27 cellular contexts compared by ENCODE assay signal in genomic region chr5:80921026-80921425, GRCh38. TPM values are rescaled to one million over a fixed set of nuclear protein-coding genes. Genes with fewer than 3 reads are reported as not detected.
DNase-seq lines count a peak whose midpoint lies in the region; ATAC-seq, FAIRE-seq and TF ChIP-seq lines count a peak whose summit lies in the region.
"Had no signal": no experiment of that assay in that cellular context is flagged by ENCODE, and none has a peak within 500 bp of the region (broad histone marks: within the 10 kb centered on the region; RNA-seq: fewer than 3 reads in every experiment).

No MANE protein-coding gene starts in this region.

- no peak for FAIRE-seq in GM12878 (lab: Jason Lieb, UNC)
- FAIRE-seq in RCC 7860 (lab: Jason Lieb, UNC): no peak
- FAIRE-seq: bronchial epithelial cell had no signal

- H3K36me3 ChIP-seq in GM12878 (ENCODE audit: control insufficient read depth in 2 of 2, insufficient read depth in 2 of 2, low read length in 1 of 2): no peaks in the 10 kb centered on the region
- H3K36me3 ChIP-seq: BE2C, heart right ventricle, prostate gland, suprapubic skin, uterus had no signal

- H3K27ac Mint-ChIP-seq in activated T-helper 17 cell treated with anti-CD3 and anti-CD28 coated beads, Interleukin-2, amount 50 U/mL, for 72 hours: no peak overlapping the region
- H3K27ac Mint-ChIP-seq: activated naive CD4-positive, alpha-beta T cell treated with anti-CD3 and anti-CD28 coated beads, Interleukin-2, amount 10 ng/mL, durations not matched to agents 7 days and 5 days had no signal

- CTCF ChIA-PET in GM12878 (lab: Yijun Ruan, JAX): interaction anchor here (1.0 kb wide), 1 partner anchor 53 kb away, joined by 3 read pairs; no protein-coding TSS in a partner anchor

- H3K79me2 ChIP-seq in GM12878 (ENCODE audit: control insufficient read depth, insufficient read depth, low read length): no peaks in the 10 kb centered on the region

- no peak for TF ChIP-seq CTCF in GM12878 (IDR thresholded peaks at IDR 0.05 in 2 of 3, conservative IDR thresholded peaks at IDR 0.05 in 1 of 3; ENCODE audit: control insufficient read depth in 2 of 3, extremely low read depth in 1 of 3, insufficient read depth in 1 of 3, low read depth in 3 of 3, low read length in 3 of 3)

- no peak overlapping the region for H2AFZ ChIP-seq in GM12878 (ENCODE audit: control insufficient read depth, low read depth, low read length)

- TF ChIP-seq POLR2A in GM12878 (IDR thresholded peaks at IDR 0.05; ENCODE audit: low read depth, low read length): no peak

- H3K4me1 ChIP-seq in GM12878 (ENCODE audit: control insufficient read depth, insufficient read depth, low read length): peaks cover 4% of the 10 kb centered on the region; the same call in 1 of the 2 replicates
- H3K4me1 ChIP-seq: BE2C, prostate gland, suprapubic skin, uterus had no signal

- no peaks in the 10 kb centered on the region for H3K27me3 Mint-ChIP-seq in activated T-helper 17 cell treated with anti-CD3 and anti-CD28 coated beads, Interleukin-2, amount 50 U/mL, for 72 hours
- H3K27me3 Mint-ChIP-seq: activated naive CD4-positive, alpha-beta T cell treated with anti-CD3 and anti-CD28 coated beads, Interleukin-2, amount 10 ng/mL, durations not matched to agents 7 days and 5 days had no signal

- no peak for ATAC-seq in GM12878
- peak; percentile 36 for ATAC-seq in left lobe of liver
- ATAC-seq in activated T-helper 17 cell treated with anti-CD3 and anti-CD28 coated beads, Interleukin-2, amount 50 U/mL, for 72 hours (replicated peaks): no peak
- ATAC-seq: heart right ventricle, left cardiac atrium, PC-3 had no signal

- intact Hi-C loops in GM12878 (cut with micrococcal nuclease; ENCODE audit: unreplicated experiment): no loop called here

- BruUV-seq in GM12878 (replicated peaks; lab: Mats Ljungman, UMichigan): no TSS peak

- DNase-seq in A172 (ENCODE audit: low spot score) (peak; percentile 4), HT-29 (ENCODE audit: low spot score) (peak; percentile 40), GM12878 (ENCODE audit: low read depth, low spot score) (no peak), left lobe of liver (ENCODE audit: low spot score) (no peak), NCI-H2029 treated with DMSO at 0.1 percent for 48 hours (lab: John Stamatoyannopoulos, UW) (no peak), RCC 7860 (ENCODE audit: low spot score) (no peak), GF-D8 (lab: John Stamatoyannopoulos, UW) (no peak)
- DNase-seq: activated naive CD4-positive, alpha-beta T cell treated with anti-CD3 and anti-CD28 coated beads, Interleukin-2, amount 10 ng/mL, durations not matched to agents 7 days and 5 days; amniotic stem cell; BE2C; heart right ventricle; left cardiac atrium; naive B cell; NCI-H1694; NCI-H2171; NCI-H526; NK-92 treated with Interleukin-12 subunit alpha and Interleukin-12 subunit beta, amount 100 ng/mL, for 24 hours; nucleus accumbens; PC-3; SHP77 treated with DMSO at 0.1 percent for 48 hours; stimulated activated CD4-positive, alpha-beta T cell treated with anti-CD3 and anti-CD28 coated beads, Interleukin-15, amount 100 ng/mL, for 24 hours; stimulated activated naive CD4-positive, alpha-beta T cell; uterus had no signal

- no peaks in the 10 kb centered on the region for H3K36me3 Mint-ChIP-seq in activated T-helper 17 cell treated with anti-CD3 and anti-CD28 coated beads, Interleukin-2, amount 50 U/mL, for 72 hours (ENCODE audit: low read depth)

- POLR2A ChIA-PET in GM12878 (lab: Charles Lee): no interaction called here

- in situ Hi-C loops in GM12878 (cut with MboI): no loop called here

- H4K20me1 ChIP-seq in GM12878 (ENCODE audit: control insufficient read depth, insufficient read depth): no peaks in the 10 kb centered on the region

- H3K4me3 Mint-ChIP-seq in activated T-helper 17 cell treated with anti-CD3 and anti-CD28 coated beads, Interleukin-2, amount 50 U/mL, for 72 hours: no peak overlapping the region
- H3K4me3 Mint-ChIP-seq: activated naive CD4-positive, alpha-beta T cell treated with anti-CD3 and anti-CD28 coated beads, Interleukin-2, amount 10 ng/mL, durations not matched to agents 7 days and 5 days; naive B cell had no signal

- SMC1A ChIA-PET in GM12878 (lab: Charles Lee; ENCODE audit: uncharacterized antibody, unreplicated experiment): interaction anchor here (1.3 kb wide), 1 partner anchor 32 kb away, joined by 5 read pairs; no protein-coding TSS in a partner anchor

- no peaks in the 10 kb centered on the region for H3K9me3 Mint-ChIP-seq in activated T-helper 17 cell treated with anti-CD3 and anti-CD28 coated beads, Interleukin-2, amount 50 U/mL, for 72 hours
- H3K9me3 Mint-ChIP-seq: activated naive CD4-positive, alpha-beta T cell treated with anti-CD3 and anti-CD28 coated beads, Interleukin-2, amount 10 ng/mL, durations not matched to agents 7 days and 5 days had no signal

- H3K4me3 ChIP-seq in GM12878: no peak overlapping the region
- H3K4me3 ChIP-seq: heart right ventricle, prostate gland, suprapubic skin, uterus had no signal

- no peak for TF ChIP-seq EP300 in GM12878 (IDR thresholded peaks at IDR 0.05; ENCODE audit: borderline replicate concordance in 1 of 2, control insufficient read depth in 1 of 2, low read depth in 2 of 2, low read length in 2 of 2)

- H3K27ac ChIP-seq in GM12878 (ENCODE audit: control insufficient read depth, insufficient read depth): no peak overlapping the region
- H3K27ac ChIP-seq: heart right ventricle, prostate gland, suprapubic skin, uterus had no signal

- RAD21 ChIA-PET in GM12878 (lab: Charles Lee; ENCODE audit: unreplicated experiment): no interaction called here

- no peaks in the 10 kb centered on the region for H3K4me1 Mint-ChIP-seq in activated T-helper 17 cell treated with anti-CD3 and anti-CD28 coated beads, Interleukin-2, amount 50 U/mL, for 72 hours
- H3K4me1 Mint-ChIP-seq: naive B cell had no signal

- TF ChIP-seq RAD21 in GM12878 (IDR thresholded peaks at IDR 0.05; ENCODE audit: insufficient read depth, low read depth, low read length): no peak

- no peak overlapping the region for H3K4me2 ChIP-seq in GM12878 (ENCODE audit: control insufficient read depth, insufficient read depth)

- no peak overlapping the region for H3K9ac ChIP-seq in GM12878 (ENCODE audit: control insufficient read depth, insufficient read depth, low read length)

- H3K9me3 ChIP-seq in GM12878 (replicated peaks; ENCODE audit: control insufficient read depth, insufficient read depth, low read length): no peaks in the 10 kb centered on the region
- H3K9me3 ChIP-seq: BE2C, heart right ventricle, prostate gland, suprapubic skin, uterus had no signal

- no peaks in the 10 kb centered on the region for H3K27me3 ChIP-seq in GM12878 (replicated peaks in 1 of 2; ENCODE audit: control insufficient read depth in 2 of 2, insufficient read depth in 2 of 2, low read length in 1 of 2)
- H3K27me3 ChIP-seq: BE2C, heart right ventricle, suprapubic skin, uterus had no signal

TF ChIP-seq in GM12878, 131 proteins besides CTCF, POLR2A, EP300 and RAD21:
- TF ChIP-seq REST (IDR thresholded peaks at IDR 0.05; ENCODE audit: low read depth, low read length) (peak; percentile 68), SMAD5 (IDR thresholded peaks at IDR 0.05; ENCODE audit: low read depth) (no peak)

RNA-seq across cellular contexts. Expression of gene RASGRF2, which starts 39.1 kb away (rescaled TPM):
- total RNA-seq in A172 (2014; rRNA removed; shearing (Covaris generic)): not detected in 2 replicates
- 8.8 and 10.3 TPM in 2 replicates for total RNA-seq in HT-29 (2014; rRNA removed; shearing (Covaris generic))
- 0.23 and 0.93 TPM in 2 replicates for total RNA-seq in GM12878 (2013; cell fraction: nucleolus; rRNA removed)
- total RNA-seq in GM12878 (2014; rRNA removed) (0.06 and 0.11 TPM in 2 replicates), GM12878 (2014; rRNA removed; fragmentation: Illumina TruSeq; extraction: Trizol) (0.05 and 0.09 TPM in 2 replicates), GM12878 (2021) (0.05 and 0.19 TPM in 2 replicates), left lobe of liver (0.58 TPM)
- 0.10 TPM for polyA plus RNA-seq in GM12878 (2011; ENCODE audit: low read depth)
- polyA plus RNA-seq in GM12878 (2011; rRNA removed) (0.07 and 0.14 TPM in 2 replicates), GM12878 (2014; fragmentation: Illumina TruSeq; extraction: Trizol) (0.06 and 0.13 TPM in 2 replicates), GM12878 (2014; fragmentation: Nextera tagmentation; extraction: Ambion mirVana) (under 1 TPM; 0.07 to 0.11 TPM), GM12878 (2014; rRNA removed) (0.05 and 0.06 TPM in 2 replicates), GM12878 (2016; fragmentation: Nextera tagmentation; extraction: Ambion mirVana) (under 1 TPM; 0.19 to 0.24 TPM)
- 0.03 and 0.09 TPM in 2 replicates for polyA plus RNA-seq in GM12878 (2011; cell fraction: cytosol; rRNA removed)
- 0.10 and 0.19 TPM in 2 replicates for polyA plus RNA-seq in GM12878 (2011; cell fraction: nucleus; rRNA removed)
- polyA plus RNA-seq in GM12878 (2012): 0.05 and 0.15 TPM in 2 replicates
- 0.15 TPM in 2 replicates for polyA minus RNA-seq in GM12878 (2011; rRNA and poly(A)+ RNA removed)
- polyA minus RNA-seq in GM12878 (2011; cell fraction: cytosol; rRNA and poly(A)+ RNA removed): not detected in 2 replicates
- 0.12 and 0.38 TPM in 2 replicates for polyA minus RNA-seq in GM12878 (2011; cell fraction: nucleus; rRNA and poly(A)+ RNA removed)
- 1 to 10 TPM; 6.8 to 7.6 TPM for total RNA-seq in activated T-helper 17 cell treated with anti-CD3 and anti-CD28 coated beads, Interleukin-2, amount 50 U/mL, for 72 hours

Comparison
In these comparisons a context has a peak if more than half of its experiments do, and no peak if none do; other contexts are left out.
1. DNase-seq: peak in A172 (single experiment) and HT-29 (single experiment); none in GM12878 (single experiment), left lobe of liver (single experiment), NCI-H2029 treated with DMSO at 0.1 percent for 48 hours (single experiment), RCC 7860 (single experiment) and GF-D8 (single experiment).